19 cellular contexts compared by ENCODE assay signal in the genomic region with DNA sequence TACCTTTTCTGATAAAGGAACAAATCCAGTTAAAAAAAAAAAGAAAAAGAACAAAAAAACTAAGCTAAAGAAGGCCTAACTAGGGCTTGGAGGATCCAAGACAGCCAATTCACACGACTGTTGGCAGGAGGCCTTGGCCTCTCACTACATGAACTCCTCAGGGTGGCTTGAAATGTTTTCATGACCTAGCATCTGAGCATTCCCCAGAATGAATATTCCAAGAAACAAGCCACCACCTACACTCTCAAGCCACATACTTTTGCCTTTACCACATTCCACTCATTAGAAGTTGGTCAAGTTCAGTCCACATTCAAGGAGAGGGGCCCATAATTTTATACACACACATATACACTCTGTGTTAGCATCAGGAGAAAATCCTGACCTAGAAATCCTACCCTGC.
DNase-seq lines count a peak whose midpoint lies in the region; ATAC-seq, FAIRE-seq and TF ChIP-seq lines count a peak whose summit lies in the region.
"Had no signal": no experiment of that assay in that cellular context is flagged by ENCODE, and none has a peak within 500 bp of the region (broad histone marks: within the 10 kb centered on the region; RNA-seq: fewer than 3 reads in every experiment).

No MANE protein-coding gene starts in this region.

- no peak for TF ChIP-seq POLR2A in GM12891 (IDR thresholded peaks at IDR 0.05; ENCODE audit: low read depth, low read length)

- H3K27me3 ChIP-seq in adipocyte (replicated peaks; ENCODE audit: control insufficient read depth, insufficient read depth, low read length): no peaks in the 10 kb centered on the region
- H3K27me3 ChIP-seq: BLaER1 had no signal

- CTCF ChIA-PET in AG04449 (lab: Yijun Ruan, JAX): interaction anchor here (1.1 kb wide), 1 partner anchor 17 kb away, joined by 3 read pairs; no protein-coding TSS in a partner anchor

- no peak for TF ChIP-seq CTCF in AG04449 (IDR thresholded peaks at IDR 0.05; ENCODE audit: insufficient read depth, low read length, missing control alignments)

- no peak overlapping the region for H3K9ac ChIP-seq in adipocyte (ENCODE audit: low read length)
- H3K9ac ChIP-seq: BLaER1 had no signal

- ATAC-seq in GM19351 (IDR thresholded peaks at IDR 0.05; ENCODE audit: unreplicated experiment) (no peak), HG03571 (IDR thresholded peaks at IDR 0.05; ENCODE audit: unreplicated experiment) (no peak)
- ATAC-seq: CD8-positive, alpha-beta T cell had no signal

- POLR2A ChIA-PET in AG04449 (lab: Yijun Ruan, JAX): no interaction called here

- peak; percentile 21 for DNase-seq in AG04449 (ENCODE audit: low read depth, low spot score)
- DNase-seq in adipocyte (ENCODE audit: low read depth): peak; percentile 28
- DNase-seq in fibroblast of peridontal ligament (ENCODE audit: extremely low read depth): peak; percentile 15
- DNase-seq in skeletal muscle cell (ENCODE audit: low read depth): peak; percentile 23
- no peak for DNase-seq in OCI-M2 (lab: John Stamatoyannopoulos, UW; ENCODE audit: unreplicated experiment)
- DNase-seq in GM12891 (ENCODE audit: insufficient read length, low spot score): no peak
- DNase-seq: CD8-positive, alpha-beta T cell; H7; KBM-7; NCI-H1105 treated with DMSO at 0.1 percent for 48 hours; NCI-H1694 treated with DMSO at 0.1 percent for 48 hours; NCI-H2107; NCI-H510A; NCI-H748 treated with DMSO at 0.1 percent for 48 hours; SHP77 had no signal

- H3K9me3 ChIP-seq in adipocyte (ENCODE audit: control insufficient read depth, low read length): no peaks in the 10 kb centered on the region
- H3K9me3 ChIP-seq: BLaER1 had no signal

- H3K36me3 ChIP-seq in adipocyte (ENCODE audit: control insufficient read depth, insufficient read depth, low read length, severe bottlenecking): no peaks in the 10 kb centered on the region

- H3K4me1 ChIP-seq in adipocyte (ENCODE audit: control insufficient read depth, insufficient read depth, low read length): peaks cover 8% of the 10 kb centered on the region
- H3K4me1 ChIP-seq: BLaER1 had no signal

- no peak overlapping the region for H3K4me3 ChIP-seq in AG04449 (ENCODE audit: low read depth, low read length)
- no peak overlapping the region for H3K4me3 ChIP-seq in adipocyte (ENCODE audit: low read length)
- no peak overlapping the region for H3K4me3 ChIP-seq in skeletal muscle cell (ENCODE audit: low read depth, low read length)
- H3K4me3 ChIP-seq: BLaER1, SK-N-MC had no signal

- no peak for FAIRE-seq in GM12891 (lab: Jason Lieb, UNC)

TF ChIP-seq in GM12891, 5 proteins besides CTCF, POLR2A, EP300 and RAD21:
- TF ChIP-seq SPI1 (IDR thresholded peaks at IDR 0.05; ENCODE audit: low read depth, low read length) (no peak), TAF1 (IDR thresholded peaks at IDR 0.05; ENCODE audit: low read depth, low read length) (no peak), PAX5 (IDR thresholded peaks at IDR 0.05; ENCODE audit: insufficient read depth, low read length, severe bottlenecking) (no peak), POU2F2 (IDR thresholded peaks at IDR 0.05; ENCODE audit: low read depth, low read length) (no peak), POLR2AphosphoS5 (IDR thresholded peaks at IDR 0.05; ENCODE audit: low read depth, low read length) (no peak)

Comparison
In these comparisons a context has a peak if more than half of its experiments do, and no peak if none do; other contexts are left out.
1. DNase-seq: peak in AG04449 (single experiment), adipocyte (single experiment), fibroblast of peridontal ligament (single experiment) and skeletal muscle cell (single experiment); none in OCI-M2 (single experiment) and GM12891 (single experiment).